Comparison of ENCODE assay signal across 8 cellular contexts in genomic region chr2:197499594-197500502, GRCh38. TPM values are rescaled to one million over a fixed set of nuclear protein-coding genes. Genes with fewer than 3 reads are reported as not detected.
DNase-seq lines count a peak whose midpoint lies in the region; ATAC-seq and TF ChIP-seq lines count a peak whose summit lies in the region.

Gene HSPD1, minus strand, starts transcription at chr2:197499840. Its CDS starts 992 bp downstream, at chr2:197498848.
Gene HSPE1, plus strand, starts transcription at chr2:197500379. Its CDS starts 58 bp downstream, at chr2:197500437.

- H3K36me3 ChIP-seq in left lung = peaks cover 0 to 46% of the 10 kb centered on the region in 2 donors

- TF ChIP-seq CTCF in left lung (IDR thresholded peaks at IDR 0.05) = no peak

- no peaks in the 10 kb centered on the region for H3K9me3 Mint-ChIP-seq in dendritic cell treated with granulocyte-macrophage colony-stimulating factor and Interleukin-4, amounts not matched to agents 40 ng/mL and 50 ng/mL, for 4 days

- H3K4me3 Mint-ChIP-seq in dendritic cell treated with granulocyte-macrophage colony-stimulating factor and Interleukin-4, amounts not matched to agents 40 ng/mL and 50 ng/mL, for 4 days = peak within 1 kb of the TSS; percentile 83

- H3K9me3 ChIP-seq in left lung = no peaks in the 10 kb centered on the region

- ATAC-seq in GM19372 (IDR thresholded peaks at IDR 0.05; ENCODE audit: low read depth, unreplicated experiment) (peak; percentile 80), HG03558 (IDR thresholded peaks at IDR 0.05; ENCODE audit: extremely low read depth, unreplicated experiment) (peak; percentile 72), left lung (peak; percentile 96)

- H3K36me3 Mint-ChIP-seq in dendritic cell treated with granulocyte-macrophage colony-stimulating factor and Interleukin-4, amounts not matched to agents 40 ng/mL and 50 ng/mL, for 4 days (ENCODE audit: low read depth) = peaks cover 84% of the 10 kb centered on the region

- H3K4me1 ChIP-seq in left lung = peaks cover 24 to 67% of the 10 kb centered on the region in 2 donors

- H3K4me1 Mint-ChIP-seq in dendritic cell treated with granulocyte-macrophage colony-stimulating factor and Interleukin-4, amounts not matched to agents 40 ng/mL and 50 ng/mL, for 4 days (ENCODE audit: low read depth) = peaks cover 36% of the 10 kb centered on the region

- peak within 1 kb of the TSS; percentile 97 to 100 for H3K27ac ChIP-seq in left lung

- DNase-seq in C1 segment of cervical spinal cord (lab: John Stamatoyannopoulos, UW) (peak; percentile 83 to 100 (median 99)), NCI-H748 treated with DMSO at 0.1 percent for 48 hours (lab: John Stamatoyannopoulos, UW) (peak; percentile 98), left lung (peak; percentile 99)
- peak; percentile 95 to 99 for DNase-seq in activated CD4-positive, alpha-beta T cell treated with anti-CD3 and anti-CD28 coated beads, Interleukin-2, amount 50 U/mL, for 24 hours (ENCODE audit: low read depth in 1 of 2, low spot score in 1 of 2)
- peak; percentile 94 to 98 for DNase-seq in stimulated activated CD4-positive, alpha-beta T cell treated with anti-CD3 and anti-CD28 coated beads, Interleukin-2, amount 100 ng/mL, for 48 hours

- no peaks in the 10 kb centered on the region for H3K27me3 Mint-ChIP-seq in dendritic cell treated with granulocyte-macrophage colony-stimulating factor and Interleukin-4, amounts not matched to agents 40 ng/mL and 50 ng/mL, for 4 days

- intact Hi-C loops in dendritic cell treated with granulocyte-macrophage colony-stimulating factor and Interleukin-4, amounts not matched to agents 40 ng/mL and 50 ng/mL, for 4 days (cut with micrococcal nuclease) = loop anchor here (1.0 to 5.0 kb wide), 7 partner anchors 15 to 607 kb away; partner anchors contain the start of genes COQ10B and SF3B1
- intact Hi-C loops in left lung (cut with DNase I) = no loop called here

- peak within 1 kb of the TSS; percentile 94 for H3K27ac Mint-ChIP-seq in dendritic cell treated with granulocyte-macrophage colony-stimulating factor and Interleukin-4, amounts not matched to agents 40 ng/mL and 50 ng/mL, for 4 days

- peak within 1 kb of the TSS; percentile 69 to 94 for H3K4me3 ChIP-seq in left lung

- H3K27me3 ChIP-seq in left lung = no peaks in the 10 kb centered on the region

RNA-seq across cellular contexts. Expression of gene HSPD1, which starts in this region (rescaled TPM):
- 100 to 1,000 TPM; 183 to 253 TPM for total RNA-seq in left lung

RNA-seq across cellular contexts. Expression of gene HSPE1, which starts in this region (rescaled TPM):
- total RNA-seq in left lung = 10 to 100 TPM; 90.5 to 96.7 TPM

Comparison
In these comparisons a context has a peak if more than half of its experiments do, and no peak if none do; other contexts are left out.
1. Peak in every context shown above with its lines: DNase-seq, ATAC-seq, H3K4me3 ChIP-seq and H3K27ac ChIP-seq.